9 cellular contexts compared by ENCODE assay signal in genomic region chr18:23307567-23308295, GRCh38.
DNase-seq lines count a peak whose midpoint lies in the region; ATAC-seq, FAIRE-seq and TF ChIP-seq lines count a peak whose summit lies in the region.
"Had no signal": no experiment of that assay in that cellular context is flagged by ENCODE, and none has a peak within 500 bp of the region (broad histone marks: within the 10 kb centered on the region; RNA-seq: fewer than 3 reads in every experiment).

No MANE protein-coding gene starts in this region.

- H3K36me3 ChIP-seq in BLaER1 (no peaks in the 10 kb centered on the region), PC-3 (ENCODE audit: low read depth, low read length) (no peaks in the 10 kb centered on the region; the same call in 1 of the 2 replicates), fibroblast of lung (ENCODE audit: control insufficient read depth, insufficient read depth, low read length) (no peaks in the 10 kb centered on the region)

- no peaks in the 10 kb centered on the region for H3K9me2 ChIP-seq in PC-3 (replicated peaks; ENCODE audit: low read length)

- no peak for FAIRE-seq in D721Med (lab: Jason Lieb, UNC)

- H3K4me1 ChIP-seq in BLaER1 (peaks cover 27% of the 10 kb centered on the region), PC-3 (ENCODE audit: insufficient read depth, low read length) (peaks cover 28% of the 10 kb centered on the region), fibroblast of lung (ENCODE audit: control insufficient read depth, extremely low read depth, insufficient read depth, low read length) (peaks cover 16% of the 10 kb centered on the region)

- H3K27ac ChIP-seq in BLaER1 (peak overlapping the region; percentile 71), PC-3 (ENCODE audit: low read length) (no peak overlapping the region), fibroblast of lung (ENCODE audit: insufficient read depth, low read length) (no peak overlapping the region)
- H3K27ac ChIP-seq: SK-N-MC had no signal

- POLR2A ChIA-PET in PC-3 (lab: Charles Lee; ENCODE audit: unreplicated experiment), result interaction anchor here (0.6 kb wide), 1 partner anchor 216 kb away, joined by 10 read pairs; no protein-coding TSS in a partner anchor

- intact Hi-C loops in PC-3 (cut with micrococcal nuclease), result no loop called here

- BruUV-seq in PC-3 (replicated peaks; lab: Mats Ljungman, UMichigan), result no TSS peak

- CTCF ChIA-PET in PC-3 (lab: Charles Lee), result no interaction called here

- TF ChIP-seq CTCF in PC-3 (conservative IDR thresholded peaks at IDR 0.05; ENCODE audit: low read depth, low read length), result no peak
- no peak for TF ChIP-seq CTCF in fibroblast of lung (conservative IDR thresholded peaks at IDR 0.05 in 1 of 2, IDR thresholded peaks at IDR 0.05 in 1 of 2; ENCODE audit: low read depth in 1 of 2, low read length in 2 of 2)
- no peak for TF ChIP-seq CTCF in D721Med (IDR thresholded peaks at IDR 0.05; ENCODE audit: insufficient read depth, missing control alignments)

- ATAC-seq in GM21390 (IDR thresholded peaks at IDR 0.05; ENCODE audit: unreplicated experiment) (peak; percentile 53), PC-3 (peak; percentile 16; the same call in 1 of the 2 replicates), GM19023 (IDR thresholded peaks at IDR 0.05; ENCODE audit: unreplicated experiment) (no peak)

- no peaks in the 10 kb centered on the region for H3K9me3 ChIP-seq in BLaER1
- H3K9me3 ChIP-seq in PC-3 (ENCODE audit: low read length), result no peaks in the 10 kb centered on the region
- H3K9me3 ChIP-seq in fibroblast of lung (ENCODE audit: control insufficient read depth, insufficient read depth, low read depth, low read length), result no peaks in the 10 kb centered on the region

- H2AFZ ChIP-seq in PC-3 (ENCODE audit: low read length) (no peak overlapping the region), fibroblast of lung (ENCODE audit: low read length) (no peak overlapping the region)

- DNase-seq in PC-3 (peak; percentile 32), fibroblast of lung (ENCODE audit: low read depth in 2 of 2) (peak; percentile 59 to 84), retina (no peak), D721Med (ENCODE audit: insufficient read length, low spot score) (no peak)
- DNase-seq in activated effector memory CD4-positive, alpha-beta T cell treated with anti-CD3 and anti-CD28 coated beads, Interleukin-2, amount 50 U/mL, for 16 hours, result no peak

- no peaks in the 10 kb centered on the region for H3K79me2 ChIP-seq in PC-3 (ENCODE audit: low read length)
- no peaks in the 10 kb centered on the region for H3K79me2 ChIP-seq in fibroblast of lung (ENCODE audit: control insufficient read depth, insufficient read depth, low read length)

- no peaks in the 10 kb centered on the region for H3F3A ChIP-seq in PC-3 (ENCODE audit: low read length, unreplicated experiment)

- H4K20me1 ChIP-seq in BLaER1 (no peaks in the 10 kb centered on the region), PC-3 (ENCODE audit: low read length) (no peaks in the 10 kb centered on the region), fibroblast of lung (ENCODE audit: control insufficient read depth, extremely low read depth, insufficient read depth, low read length) (no peaks in the 10 kb centered on the region)

- H3K27me3 ChIP-seq in BLaER1 (no peaks in the 10 kb centered on the region), PC-3 (ENCODE audit: low read length) (no peaks in the 10 kb centered on the region), fibroblast of lung (ENCODE audit: control insufficient read depth, insufficient read depth, low read length) (no peaks in the 10 kb centered on the region)

- H3K4me3 ChIP-seq in BLaER1 (no peak overlapping the region), PC-3 (ENCODE audit: low read length) (no peak overlapping the region), fibroblast of lung (replicated peaks in 1 of 4; ENCODE audit: control extremely low read depth in 1 of 4, insufficient read depth in 1 of 4, low read depth in 3 of 4, low read length in 4 of 4) (no peak overlapping the region)
- H3K4me3 ChIP-seq: SK-N-MC had no signal

- peak overlapping the region; percentile 73 for H3K4me2 ChIP-seq in BLaER1
- 0 out of 2 replicates have a peak overlapping the region, but pooled peaks have one; percentile 14 for H3K4me2 ChIP-seq in PC-3 (ENCODE audit: low read length)
- H3K4me2 ChIP-seq in fibroblast of lung (ENCODE audit: extremely low read depth, insufficient read depth, low read length), result no peak overlapping the region

- H3K9ac ChIP-seq in BLaER1, result peak overlapping the region; percentile 13; the same call in 1 of the 2 replicates
- H3K9ac ChIP-seq in PC-3 (ENCODE audit: low read length), result no peak overlapping the region
- H3K9ac ChIP-seq in fibroblast of lung (ENCODE audit: insufficient read depth, low read length), result no peak overlapping the region

Comparison
In these comparisons a context has a peak if more than half of its experiments do, and no peak if none do; other contexts are left out.
1. DNase-seq: peak in PC-3 (single experiment) and fibroblast of lung (2 of 2); none in retina (single experiment), activated effector memory CD4-positive, alpha-beta T cell treated with anti-CD3 and anti-CD28 coated beads, Interleukin-2, amount 50 U/mL, for 16 hours (single experiment) and D721Med (single experiment).